ENCODE assay signal across 16 cellular contexts in the genomic region with DNA sequence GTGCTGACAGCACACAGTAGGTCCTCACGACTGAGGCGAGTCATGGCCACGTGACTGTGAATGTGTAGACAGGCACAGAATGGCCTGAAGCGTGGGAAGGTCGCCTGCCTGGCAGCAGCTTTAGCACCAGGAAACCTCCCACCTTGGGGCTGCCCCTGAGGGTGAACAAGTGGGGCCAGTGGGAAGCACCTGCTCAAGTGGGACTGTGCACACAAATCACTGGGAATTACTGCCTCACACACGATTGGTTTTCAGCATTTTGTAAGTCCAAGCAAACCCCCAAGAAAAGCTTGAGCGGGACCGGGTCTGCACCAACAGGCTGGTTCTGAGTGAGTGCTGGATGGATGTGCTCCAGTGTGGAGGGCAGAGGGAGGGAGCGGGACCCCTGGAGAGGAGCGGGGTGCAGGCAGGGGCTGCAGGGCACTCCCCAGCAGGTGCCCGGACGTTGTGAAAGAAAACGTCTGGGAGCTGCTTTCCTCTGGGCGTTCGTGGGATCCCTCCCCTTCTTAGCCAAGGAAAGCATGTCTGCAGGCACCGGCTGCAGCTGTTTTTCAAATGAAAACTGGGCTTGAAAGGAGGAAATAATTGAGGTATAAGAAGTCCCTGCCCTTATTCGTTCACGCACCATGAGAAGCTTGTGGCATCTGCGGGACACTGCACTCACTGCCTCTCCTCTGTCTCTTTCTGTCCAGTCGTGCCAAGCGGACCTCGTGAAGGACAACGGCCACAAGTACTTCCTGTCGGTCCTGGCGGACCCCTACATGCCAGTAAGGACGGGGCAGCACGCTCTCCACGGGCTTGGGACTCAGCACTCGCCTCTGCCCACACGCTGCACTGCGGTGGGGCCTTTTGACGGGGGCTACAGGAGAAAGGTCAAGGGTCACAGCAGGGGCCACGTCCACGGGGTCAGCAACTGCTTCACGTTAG.
A peak's percentile ranks its signal among the peaks of the same experiment; 100 is the strongest.
DNase-seq lines count a peak whose midpoint lies in the region; ATAC-seq and TF ChIP-seq lines count a peak whose summit lies in the region.
"Had no signal": no experiment of that assay in that cellular context is flagged by ENCODE, and none has a peak within 500 bp of the region (broad histone marks: within the 10 kb centered on the region; RNA-seq: fewer than 3 reads in every experiment).

No MANE protein-coding gene starts in this region.

- no peaks in the 10 kb centered on the region for H3K9me3 Mint-ChIP-seq in activated CD4-positive, alpha-beta memory T cell treated with anti-CD3 and anti-CD28 coated beads for 36 hours
- H3K9me3 Mint-ChIP-seq in stimulated activated effector memory CD8-positive, alpha-beta T cell treated with anti-CD3 and anti-CD28 coated beads, Interleukin-12 subunit alpha, Interleukin-12 subunit beta, amount 100 ng/mL, for 72 hours: no peaks in the 10 kb centered on the region
- H3K9me3 Mint-ChIP-seq: IgD-negative memory B cell had no signal

- H3K36me3 Mint-ChIP-seq in activated CD4-positive, alpha-beta memory T cell treated with anti-CD3 and anti-CD28 coated beads for 36 hours: peaks cover 41% of the 10 kb centered on the region
- H3K36me3 Mint-ChIP-seq in stimulated activated effector memory CD8-positive, alpha-beta T cell treated with anti-CD3 and anti-CD28 coated beads, Interleukin-12 subunit alpha, Interleukin-12 subunit beta, amount 100 ng/mL, for 72 hours: peaks cover 46% of the 10 kb centered on the region

- ATAC-seq in heart left ventricle: no peak
- ATAC-seq in heart right ventricle: no peak
- no peak for ATAC-seq in stimulated activated effector memory CD8-positive, alpha-beta T cell treated with anti-CD3 and anti-CD28 coated beads, Interleukin-12 subunit alpha, Interleukin-12 subunit beta, amount 100 ng/mL, for 72 hours
- no peak for ATAC-seq in HG03095 (IDR thresholded peaks at IDR 0.05; ENCODE audit: unreplicated experiment)
- ATAC-seq in GM18505 (IDR thresholded peaks at IDR 0.05; ENCODE audit: unreplicated experiment): no peak

- H3K4me1 ChIP-seq in heart left ventricle: peaks cover 0 to 9% (median 0%) of the 10 kb centered on the region in 12 donors
- H3K4me1 ChIP-seq in heart right ventricle: peaks cover 0 to 16% (median 0%) of the 10 kb centered on the region in 9 donors
- H3K4me1 ChIP-seq: testis had no signal

- POLR2A ChIA-PET in activated CD4-positive, alpha-beta memory T cell treated with anti-CD3 and anti-CD28 coated beads for 36 hours (lab: Charles Lee): interaction anchor here (0.9 to 1.0 kb wide), 2 partner anchors 9 to 23 kb away, joined by 3 read pairs; no protein-coding TSS in a partner anchor

- H3K9me3 ChIP-seq in heart left ventricle: no peaks in the 10 kb centered on the region
- no peaks in the 10 kb centered on the region for H3K9me3 ChIP-seq in heart right ventricle
- H3K9me3 ChIP-seq: testis had no signal

- H3K4me3 Mint-ChIP-seq in activated CD4-positive, alpha-beta memory T cell treated with anti-CD3 and anti-CD28 coated beads for 36 hours: no peak overlapping the region
- H3K4me3 Mint-ChIP-seq in stimulated activated effector memory CD8-positive, alpha-beta T cell treated with anti-CD3 and anti-CD28 coated beads, Interleukin-12 subunit alpha, Interleukin-12 subunit beta, amount 100 ng/mL, for 72 hours: peak overlapping the region; percentile 77
- H3K4me3 Mint-ChIP-seq: IgD-negative memory B cell had no signal

- H3K4me1 Mint-ChIP-seq in activated CD4-positive, alpha-beta memory T cell treated with anti-CD3 and anti-CD28 coated beads for 36 hours (ENCODE audit: low read depth): peaks cover 36% of the 10 kb centered on the region
- H3K4me1 Mint-ChIP-seq in stimulated activated effector memory CD8-positive, alpha-beta T cell treated with anti-CD3 and anti-CD28 coated beads, Interleukin-12 subunit alpha, Interleukin-12 subunit beta, amount 100 ng/mL, for 72 hours: peaks cover 47% of the 10 kb centered on the region

- H3K4me3 ChIP-seq in heart left ventricle (no peak overlapping the region), heart right ventricle (no peak overlapping the region)
- H3K4me3 ChIP-seq: lung, testis had no signal

- H3K36me3 ChIP-seq in heart left ventricle (peaks cover 0 to 50% (median 41%) of the 10 kb centered on the region in 9 donors), heart right ventricle (peaks cover 0 to 58% (median 14%) of the 10 kb centered on the region in 9 donors)

- DNase-seq in heart left ventricle (peak in 3 of 5 donors; percentile 14 to 32 (median 19)), heart right ventricle (no peak), iPS-NIHi11 (ENCODE audit: low spot score) (peak; percentile 4), globus pallidus (ENCODE audit: low spot score) (no peak)
- DNase-seq in activated CD4-positive, alpha-beta memory T cell treated with anti-CD3 and anti-CD28 coated beads for 36 hours: peak; percentile 39
- DNase-seq in stimulated activated effector memory CD8-positive, alpha-beta T cell treated with anti-CD3 and anti-CD28 coated beads, Interleukin-12 subunit alpha, Interleukin-12 subunit beta, amount 100 ng/mL, for 72 hours (ENCODE audit: low spot score in 2 of 2): no peak
- DNase-seq: DMS153, GOT3, NCI-H1105, NCI-H2171, SIG-M5, testis had no signal

- TF ChIP-seq POLR2A in heart left ventricle (IDR thresholded peaks at IDR 0.05): no peak
- no peak for TF ChIP-seq POLR2A in GM18505 (IDR thresholded peaks at IDR 0.05; ENCODE audit: borderline replicate concordance, extremely low read depth, insufficient read depth, insufficient read length)

- WGBS in heart left ventricle, 4 donors: 87 to 90% (median 87%) methylated on average over 34 to 35 of the region's 35 CpGs
- 88 to 89% methylated on average over 35 of the region's 35 CpGs for WGBS in heart right ventricle, 2 donors

- no peak overlapping the region for H3K27ac Mint-ChIP-seq in activated CD4-positive, alpha-beta memory T cell treated with anti-CD3 and anti-CD28 coated beads for 36 hours
- H3K27ac Mint-ChIP-seq in stimulated activated effector memory CD8-positive, alpha-beta T cell treated with anti-CD3 and anti-CD28 coated beads, Interleukin-12 subunit alpha, Interleukin-12 subunit beta, amount 100 ng/mL, for 72 hours: peak overlapping the region; percentile 61
- H3K27ac Mint-ChIP-seq: IgD-negative memory B cell had no signal

- H3K27me3 ChIP-seq in heart left ventricle (no peaks in the 10 kb centered on the region), heart right ventricle (no peaks in the 10 kb centered on the region)
- H3K27me3 ChIP-seq: testis had no signal

- intact Hi-C loops in heart left ventricle (cut with DNase I): no loop called here
- intact Hi-C loops in heart right ventricle (cut with DNase I): no loop called here
- intact Hi-C loops in activated CD4-positive, alpha-beta memory T cell treated with anti-CD3 and anti-CD28 coated beads for 36 hours (cut with micrococcal nuclease): loop anchor here (5.0 kb wide), 1 partner anchor 88 kb away; no protein-coding TSS in a partner anchor

- H3K27ac ChIP-seq in heart left ventricle (no peak overlapping the region), heart right ventricle (no peak overlapping the region)
- H3K27ac ChIP-seq: testis had no signal

- H3K27me3 Mint-ChIP-seq in activated CD4-positive, alpha-beta memory T cell treated with anti-CD3 and anti-CD28 coated beads for 36 hours: no peaks in the 10 kb centered on the region
- H3K27me3 Mint-ChIP-seq: IgD-negative memory B cell had no signal

- CTCF ChIA-PET in activated CD4-positive, alpha-beta memory T cell treated with anti-CD3 and anti-CD28 coated beads for 36 hours (lab: Charles Lee): interaction anchor here (1.0 kb wide), 1 partner anchor 12 kb away, joined by 4 read pairs; no protein-coding TSS in a partner anchor

- TF ChIP-seq CTCF in heart left ventricle (IDR thresholded peaks at IDR 0.05): no peak
- TF ChIP-seq CTCF in heart right ventricle (IDR thresholded peaks at IDR 0.05): no peak

Comparison
In these comparisons a context has a peak if more than half of its experiments do, and no peak if none do; other contexts are left out.
1. DNase-seq: peak in heart left ventricle (3 of 5), activated CD4-positive, alpha-beta memory T cell treated with anti-CD3 and anti-CD28 coated beads for 36 hours (single experiment) and iPS-NIHi11 (single experiment); none in heart right ventricle (0 of 2), stimulated activated effector memory CD8-positive, alpha-beta T cell treated with anti-CD3 and anti-CD28 coated beads, Interleukin-12 subunit alpha, Interleukin-12 subunit beta, amount 100 ng/mL, for 72 hours (0 of 2) and globus pallidus (single experiment).